In genomic region chr20:33229843-33230242, GRCh38 we compare ENCODE assay signal across 25 cellular contexts. TPM values are rescaled to one million over a fixed set of nuclear protein-coding genes. Genes with fewer than 3 reads are reported as not detected.
A peak's percentile ranks its signal among the peaks of the same experiment; 100 is the strongest.
DNase-seq lines count a peak whose midpoint lies in the region; ATAC-seq and TF ChIP-seq lines count a peak whose summit lies in the region.
"Had no signal": no experiment of that assay in that cellular context is flagged by ENCODE, and none has a peak within 500 bp of the region (broad histone marks: within the 10 kb centered on the region; RNA-seq: fewer than 3 reads in every experiment).

No MANE protein-coding gene starts in this region.

- no peak overlapping the region for H3K27ac Mint-ChIP-seq in activated CD4-positive, alpha-beta T cell treated with anti-CD3 and anti-CD28 coated beads for 36 hours
- H3K27ac Mint-ChIP-seq in natural killer cell: peak overlapping the region; percentile 72 to 82
- H3K27ac Mint-ChIP-seq: HFFc6; nephron; progenitor cell of endocrine pancreas; T-helper 2 cell treated with Interferon-gamma antibody and Interleukin-4, amounts not matched to agents 5 μg/mL and 100 μg/mL, for 36 hours had no signal

- intact Hi-C loops in activated CD4-positive, alpha-beta T cell treated with anti-CD3 and anti-CD28 coated beads for 36 hours (cut with DNase I, micrococcal nuclease): no loop called here
- intact Hi-C loops in natural killer cell (cut with micrococcal nuclease): no loop called here

- TF ChIP-seq CTCF in natural killer cell (IDR thresholded peaks at IDR 0.05): no peak

- H3K4me3 Mint-ChIP-seq in activated CD4-positive, alpha-beta T cell treated with anti-CD3 and anti-CD28 coated beads for 36 hours: no peak overlapping the region
- peak overlapping the region; percentile 61 for H3K4me3 Mint-ChIP-seq in natural killer cell
- H3K4me3 Mint-ChIP-seq: HFFc6; nephron; T-helper 2 cell treated with Interferon-gamma antibody and Interleukin-4, amounts not matched to agents 5 μg/mL and 100 μg/mL, for 36 hours had no signal

- POLR2A ChIA-PET in activated CD4-positive, alpha-beta T cell treated with anti-CD3 and anti-CD28 coated beads for 36 hours (lab: Charles Lee): no interaction called here

- H3K36me3 Mint-ChIP-seq in activated CD4-positive, alpha-beta T cell treated with anti-CD3 and anti-CD28 coated beads for 36 hours (ENCODE audit: low read depth): no peaks in the 10 kb centered on the region
- H3K36me3 Mint-ChIP-seq in natural killer cell: no peaks in the 10 kb centered on the region

- peaks cover 13% of the 10 kb centered on the region for H3K27me3 Mint-ChIP-seq in activated CD4-positive, alpha-beta T cell treated with anti-CD3 and anti-CD28 coated beads for 36 hours
- H3K27me3 Mint-ChIP-seq in natural killer cell (ENCODE audit: low read depth in 2 of 2): peaks cover 7 to 10% of the 10 kb centered on the region in 2 donors

- ATAC-seq in activated CD4-positive, alpha-beta T cell treated with anti-CD3 and anti-CD28 coated beads for 36 hours: peak; percentile 23
- ATAC-seq in natural killer cell: peak; percentile 76 to 96 (median 85)
- ATAC-seq in HG03045 (IDR thresholded peaks at IDR 0.05; ENCODE audit: unreplicated experiment): no peak
- ATAC-seq in HG02840 (IDR thresholded peaks at IDR 0.05; ENCODE audit: low FRiP score, unreplicated experiment): no peak
- ATAC-seq in HG03039 (IDR thresholded peaks at IDR 0.05; ENCODE audit: unreplicated experiment): no peak
- ATAC-seq: A549; activated CD4-positive, CD25-positive, alpha-beta regulatory T cell treated with anti-CD3 and anti-CD28 coated beads, Interleukin-2, amount 50 U/mL, for 24 hours had no signal

- H3K9me3 Mint-ChIP-seq in activated CD4-positive, alpha-beta T cell treated with anti-CD3 and anti-CD28 coated beads for 36 hours (ENCODE audit: low read depth): no peaks in the 10 kb centered on the region
- H3K9me3 Mint-ChIP-seq in natural killer cell: no peaks in the 10 kb centered on the region
- H3K9me3 Mint-ChIP-seq: HFFc6; nephron; T-helper 2 cell treated with Interferon-gamma antibody and Interleukin-4, amounts not matched to agents 5 μg/mL and 100 μg/mL, for 36 hours had no signal

- peak; percentile 17 for DNase-seq in activated CD4-positive, alpha-beta T cell treated with anti-CD3 and anti-CD28 coated beads for 36 hours
- DNase-seq in activated CD4-positive, alpha-beta T cell treated with anti-CD3 and anti-CD28 coated beads for 4 hours: no peak
- peak; percentile 5 for DNase-seq in GF-D8 (lab: John Stamatoyannopoulos, UW)
- DNase-seq in NOMO-1 treated with dmso at 0.1 percent for 144 hours (lab: John Stamatoyannopoulos, UW; ENCODE audit: unreplicated experiment): peak; percentile 19
- peak; percentile 24 for DNase-seq in natural killer cell
- DNase-seq: amniotic stem cell; C1 segment of cervical spinal cord; foreskin fibroblast; HFFc6; NCI-H1092 treated with DMSO at 0.1 percent for 48 hours; NCI-H2107; NCI-H524 treated with DMSO at 0.1 percent for 48 hours; stimulated activated CD4-positive, alpha-beta T cell treated with anti-CD3 and anti-CD28 coated beads, Interleukin-2, amount 100 ng/mL, for 24 hours had no signal

- peaks cover 2% of the 10 kb centered on the region for H3K4me1 Mint-ChIP-seq in activated CD4-positive, alpha-beta T cell treated with anti-CD3 and anti-CD28 coated beads for 36 hours
- peaks cover 17 to 27% of the 10 kb centered on the region in 2 donors for H3K4me1 Mint-ChIP-seq in natural killer cell
- H3K4me1 Mint-ChIP-seq: nephron had no signal

- CTCF ChIA-PET in activated CD4-positive, alpha-beta T cell treated with anti-CD3 and anti-CD28 coated beads for 36 hours (lab: Charles Lee): interaction anchor here (0.5 to 1.2 kb wide), 4 partner anchors 17 to 976 kb away, joined by 3 to 4 read pairs (median 3); no protein-coding TSS in a partner anchor

RNA-seq across cellular contexts. Expression of gene BPIFA1, which starts 6.0 kb away (rescaled TPM):
- total RNA-seq in activated CD4-positive, alpha-beta T cell treated with anti-CD3 and anti-CD28 coated beads for 36 hours: not detected
- not detected for total RNA-seq in natural killer cell
- total RNA-seq: cardiac muscle cell, dermis microvascular lymphatic vessel endothelial cell, HFFc6, mesenteric fat pad, progenitor cell of endocrine pancreas, SJSA1 had no signal

RNA-seq across cellular contexts. Expression of gene BPIFA3, which starts 12.7 kb away (rescaled TPM):
- not detected for total RNA-seq in activated CD4-positive, alpha-beta T cell treated with anti-CD3 and anti-CD28 coated beads for 36 hours
- total RNA-seq in natural killer cell: not detected
- total RNA-seq: cardiac muscle cell, dermis microvascular lymphatic vessel endothelial cell, HFFc6, mesenteric fat pad, progenitor cell of endocrine pancreas, SJSA1 had no signal

RNA-seq across cellular contexts. Expression of gene BPIFB1, which starts 53.2 kb away (rescaled TPM):
- total RNA-seq in activated CD4-positive, alpha-beta T cell treated with anti-CD3 and anti-CD28 coated beads for 36 hours: not detected
- total RNA-seq in natural killer cell: not detected
- total RNA-seq: cardiac muscle cell, dermis microvascular lymphatic vessel endothelial cell, HFFc6, mesenteric fat pad, progenitor cell of endocrine pancreas, SJSA1 had no signal

Comparison
In these comparisons a context has a peak if more than half of its experiments do, and no peak if none do; other contexts are left out.
1. DNase-seq: peak in activated CD4-positive, alpha-beta T cell treated with anti-CD3 and anti-CD28 coated beads for 36 hours (single experiment), GF-D8 (single experiment), NOMO-1 treated with dmso at 0.1 percent for 144 hours (single experiment) and natural killer cell (single experiment); none in activated CD4-positive, alpha-beta T cell treated with anti-CD3 and anti-CD28 coated beads for 4 hours (0 of 2).
2. ATAC-seq: peak in activated CD4-positive, alpha-beta T cell treated with anti-CD3 and anti-CD28 coated beads for 36 hours (single experiment) and natural killer cell (3 of 3); none in HG03045 (single experiment), HG02840 (single experiment) and HG03039 (single experiment).